Comparison of ENCODE assay signal across 20 cellular contexts in genomic region chr18:50465211-50466153, GRCh38.
"Had no signal": no experiment of that assay in that cellular context is flagged by ENCODE, and none has a peak within 500 bp of the region (broad histone marks: within the 10 kb centered on the region; RNA-seq: fewer than 3 reads in every experiment).

No MANE protein-coding gene starts in this region.

- H3K27ac ChIP-seq: foreskin keratinocyte, neural progenitor cell, prostate gland, transverse colon, VCaP had no signal

- H3K9ac ChIP-seq: neural progenitor cell had no signal

- H3K4me3 ChIP-seq: neural progenitor cell, prostate gland, transverse colon had no signal

- FAIRE-seq: kidney, small intestine had no signal

- H3K9me3 ChIP-seq: prostate gland, transverse colon had no signal

- H2AFZ ChIP-seq: neural progenitor cell had no signal

- H3K4me1 ChIP-seq: foreskin keratinocyte, neural progenitor cell, prostate gland, transverse colon had no signal

- H3K27me3 ChIP-seq: neural progenitor cell, transverse colon had no signal

- DNase-seq: activated CD4-positive, alpha-beta T cell treated with anti-CD3 and anti-CD28 coated beads, Interleukin-2, amount 50 U/mL, for 48 hours; activated CD4-positive, CD25-positive, alpha-beta regulatory T cell treated with anti-CD3 and anti-CD28 coated beads, Interleukin-2, amount 50 U/mL, for 72 hours; activated gamma-delta T cell treated with Interleukin-2 at 50 U/mL for 16 hours; activated T-cell treated with anti-CD3 and anti-CD28 coated beads for 4 hours; amniotic stem cell; dermis blood vessel endothelial cell; effector memory CD4-positive, alpha-beta T cell; foreskin keratinocyte; hippocampal formation; kidney; mesendoderm; naive thymus-derived CD4-positive, alpha-beta T cell; right cardiac atrium; small intestine; stimulated activated CD4-positive, alpha-beta T cell treated with anti-CD3 and anti-CD28 coated beads, Interleukin-15, amount 100 ng/mL, for 24 hours; stimulated activated CD4-positive, alpha-beta T cell treated with anti-CD3 and anti-CD28 coated beads, Interleukin-2, amount 100 ng/mL, for 48 hours; transverse colon had no signal

- H3K36me3 ChIP-seq: neural progenitor cell, prostate gland, transverse colon had no signal

- ATAC-seq: foreskin keratinocyte; naive thymus-derived CD4-positive, alpha-beta T cell; right cardiac atrium had no signal

- H3K4me2 ChIP-seq: neural progenitor cell had no signal
